27 cellular contexts compared by ENCODE assay signal in genomic region chr19:47675271-47675670, GRCh38.
"Had no signal": no experiment of that assay in that cellular context is flagged by ENCODE, and none has a peak within 500 bp of the region (broad histone marks: within the 10 kb centered on the region; RNA-seq: fewer than 3 reads in every experiment).

No MANE protein-coding gene starts in this region.

- H3K27me3 Mint-ChIP-seq: activated naive CD8-positive, alpha-beta T cell treated with anti-CD3 and anti-CD28 coated beads, Interleukin-2, amount 10 ng/mL, durations not matched to agents 7 days and 5 days; brain; stimulated activated memory B cell treated with anti-CD40 and anti-IgM and Interleukin-4, amounts not matched to agents 10 μg/mL and 1 μg/mL and 100 μg/mL, for 72 hours had no signal

- H3K27me3 ChIP-seq: ascending aorta, esophagus muscularis mucosa, foreskin keratinocyte, sigmoid colon, stomach, tibial nerve had no signal

- H3K4me3 Mint-ChIP-seq: activated naive CD4-positive, alpha-beta T cell treated with anti-CD3 and anti-CD28 coated beads for 36 hours; activated naive CD8-positive, alpha-beta T cell treated with anti-CD3 and anti-CD28 coated beads, Interleukin-2, amount 10 ng/mL, durations not matched to agents 7 days and 5 days; activated T-cell treated with anti-CD3 and anti-CD28 coated beads, Interleukin-2, amount 50 U/mL, for 72 hours; brain; nephron; stimulated activated memory B cell treated with anti-CD40 and anti-IgM and Interleukin-4, amounts not matched to agents 10 μg/mL and 1 μg/mL and 100 μg/mL, for 72 hours; T-helper 2 cell treated with Interferon-gamma antibody and Interleukin-4, amounts not matched to agents 5 μg/mL and 100 μg/mL, for 36 hours had no signal

- H3K9me3 ChIP-seq: ascending aorta, esophagus muscularis mucosa, lower lobe of right lung, psoas muscle, sigmoid colon, stomach, tibial nerve had no signal

- H3K9me3 Mint-ChIP-seq: activated naive CD4-positive, alpha-beta T cell treated with anti-CD3 and anti-CD28 coated beads for 36 hours; activated naive CD8-positive, alpha-beta T cell treated with anti-CD3 and anti-CD28 coated beads, Interleukin-2, amount 10 ng/mL, durations not matched to agents 7 days and 5 days; activated T-cell treated with anti-CD3 and anti-CD28 coated beads, Interleukin-2, amount 50 U/mL, for 72 hours; brain; nephron; stimulated activated memory B cell treated with anti-CD40 and anti-IgM and Interleukin-4, amounts not matched to agents 10 μg/mL and 1 μg/mL and 100 μg/mL, for 72 hours; T-helper 2 cell treated with Interferon-gamma antibody and Interleukin-4, amounts not matched to agents 5 μg/mL and 100 μg/mL, for 36 hours had no signal

- ATAC-seq: activated T-cell treated with anti-CD3 and anti-CD28 coated beads, Interleukin-2, amount 50 U/mL, for 72 hours; foreskin keratinocyte; left lobe of liver; lower lobe of right lung; stimulated activated memory B cell treated with anti-CD40 and anti-IgM and Interleukin-4, amounts not matched to agents 10 μg/mL and 1 μg/mL and 100 μg/mL, for 72 hours had no signal

- H3K9ac ChIP-seq: parathyroid adenoma had no signal

- H3K4me1 ChIP-seq: ascending aorta, foreskin keratinocyte, lower lobe of right lung, parathyroid adenoma, sigmoid colon, stomach, tibial nerve had no signal

- DNase-seq: activated CD4-positive, alpha-beta T cell treated with anti-CD3 and anti-CD28 coated beads for 4 hours; activated CD4-positive, alpha-beta T cell treated with anti-CD3 and anti-CD28 coated beads, Interleukin-2, amount 50 U/mL, for 4 hours; activated effector memory CD4-positive, alpha-beta T cell treated with Interleukin-2 at 50 U/mL for 16 hours; activated naive CD4-positive, alpha-beta T cell treated with anti-CD3 and anti-CD28 coated beads for 36 hours; activated naive CD8-positive, alpha-beta T cell treated with anti-CD3 and anti-CD28 coated beads, Interleukin-2, amount 10 ng/mL, durations not matched to agents 7 days and 5 days; activated T-cell treated with anti-CD3 and anti-CD28 coated beads for 4 hours; activated T-cell treated with anti-CD3 and anti-CD28 coated beads, Interleukin-2, amount 50 U/mL, for 72 hours; foreskin keratinocyte; kidney glomerular epithelial cell; lower lobe of right lung; mesendoderm; nucleus accumbens; sigmoid colon; small intestine; stimulated activated CD4-positive, alpha-beta T cell treated with anti-CD3 and anti-CD28 coated beads, Interleukin-4, amount 100 ng/mL, for 24 hours; stomach; T-helper 1 cell had no signal

- H3K27ac ChIP-seq: ascending aorta, foreskin keratinocyte, lower lobe of right lung, parathyroid adenoma, psoas muscle, sigmoid colon, stomach, tibial nerve had no signal

- H3K27ac Mint-ChIP-seq: activated naive CD4-positive, alpha-beta T cell treated with anti-CD3 and anti-CD28 coated beads for 36 hours; activated naive CD8-positive, alpha-beta T cell treated with anti-CD3 and anti-CD28 coated beads, Interleukin-2, amount 10 ng/mL, durations not matched to agents 7 days and 5 days; activated T-cell treated with anti-CD3 and anti-CD28 coated beads, Interleukin-2, amount 50 U/mL, for 72 hours; nephron; stimulated activated memory B cell treated with anti-CD40 and anti-IgM and Interleukin-4, amounts not matched to agents 10 μg/mL and 1 μg/mL and 100 μg/mL, for 72 hours; T-helper 2 cell treated with Interferon-gamma antibody and Interleukin-4, amounts not matched to agents 5 μg/mL and 100 μg/mL, for 36 hours had no signal

- H3K4me3 ChIP-seq: ascending aorta, esophagus muscularis mucosa, lower lobe of right lung, psoas muscle, sigmoid colon, stomach, tibial nerve had no signal

- H2AFZ ChIP-seq: parathyroid adenoma had no signal

- H3K4me1 Mint-ChIP-seq: brain, nephron had no signal
